23 cellular contexts compared by ENCODE assay signal in the genomic region with DNA sequence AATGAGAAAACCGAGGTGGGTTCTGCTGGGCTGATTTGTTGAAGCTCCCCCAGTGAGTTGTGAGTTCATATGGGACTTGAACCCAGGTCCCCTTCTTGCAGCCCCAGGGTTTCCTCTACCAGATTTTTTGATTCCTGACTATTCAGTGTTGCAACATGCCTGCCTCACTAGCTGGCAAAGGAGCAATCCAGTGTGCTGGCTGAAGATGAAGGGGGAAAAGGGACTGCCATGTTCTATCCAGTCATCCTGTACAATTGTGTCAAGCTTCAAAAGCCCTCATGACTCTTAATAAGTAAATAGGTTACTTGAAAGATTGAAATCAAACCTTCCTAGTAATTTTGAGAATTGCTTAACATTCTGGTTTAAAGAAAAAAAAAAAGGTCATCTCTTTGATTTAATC.
"Had no signal": no experiment of that assay in that cellular context is flagged by ENCODE, and none has a peak within 500 bp of the region (broad histone marks: within the 10 kb centered on the region; RNA-seq: fewer than 3 reads in every experiment).

No MANE protein-coding gene starts in this region.

- H3K36me3 ChIP-seq: breast epithelium, esophagus muscularis mucosa, lower lobe of right lung, right atrium auricular region, thyroid gland, upper lobe of right lung had no signal

- H3K4me1 Mint-ChIP-seq: activated naive CD8-positive, alpha-beta T cell treated with anti-CD3 and anti-CD28 coated beads, Interleukin-2, amount 10 ng/mL, durations not matched to agents 7 days and 5 days; central memory CD8-positive, alpha-beta T cell; naive B cell; neural crest cell had no signal

- DNase-seq: activated naive CD4-positive, alpha-beta T cell treated with Interleukin-2 at 50 U/mL for 16 hours; activated naive CD8-positive, alpha-beta T cell treated with anti-CD3 and anti-CD28 coated beads, Interleukin-2, amount 10 ng/mL, durations not matched to agents 7 days and 5 days; activated T-cell treated with anti-CD3 and anti-CD28 coated beads, Interleukin-2, amount 50 U/mL, for 1 hour; amniotic stem cell; effector memory CD4-positive, alpha-beta T cell; foreskin keratinocyte; head of caudate nucleus; lower lobe of right lung; naive B cell; occipital lobe; stimulated activated CD4-positive, alpha-beta T cell treated with anti-CD3 and anti-CD28 coated beads, Interleukin-4, amount 100 ng/mL, for 24 hours; stimulated activated naive CD8-positive, alpha-beta T cell treated with anti-CD3 and anti-CD28 coated beads, Interleukin-15, Interleukin-2, amounts not matched to agents 100 U/mL and 50 U/mL, for 24 hours; substantia nigra; T-helper 1 cell; thyroid gland; upper lobe of right lung had no signal

- H3K27ac ChIP-seq: breast epithelium, esophagus muscularis mucosa, foreskin keratinocyte, lower lobe of right lung, right atrium auricular region, thyroid gland, upper lobe of right lung had no signal

- H3K36me3 Mint-ChIP-seq: activated naive CD8-positive, alpha-beta T cell treated with anti-CD3 and anti-CD28 coated beads, Interleukin-2, amount 10 ng/mL, durations not matched to agents 7 days and 5 days; naive B cell; WTC11 had no signal

- H3K4me1 ChIP-seq: breast epithelium, esophagus muscularis mucosa, foreskin keratinocyte, lower lobe of right lung, right atrium auricular region, thyroid gland, upper lobe of right lung had no signal

- H3K4me3 ChIP-seq: breast epithelium, esophagus muscularis mucosa, lower lobe of right lung, right atrium auricular region, thyroid gland, upper lobe of right lung had no signal

- ATAC-seq: foreskin keratinocyte; lower lobe of right lung; stimulated activated naive CD8-positive, alpha-beta T cell treated with anti-CD3 and anti-CD28 coated beads, Interleukin-15, Interleukin-2, amounts not matched to agents 100 U/mL and 50 U/mL, for 24 hours; upper lobe of right lung; WTC11 had no signal

- H3K27ac Mint-ChIP-seq: activated naive CD8-positive, alpha-beta T cell treated with anti-CD3 and anti-CD28 coated beads, Interleukin-2, amount 10 ng/mL, durations not matched to agents 7 days and 5 days; naive B cell; progenitor cell of endocrine pancreas; WTC11 had no signal

- H3K4me3 Mint-ChIP-seq: activated naive CD8-positive, alpha-beta T cell treated with anti-CD3 and anti-CD28 coated beads, Interleukin-2, amount 10 ng/mL, durations not matched to agents 7 days and 5 days; central memory CD8-positive, alpha-beta T cell; naive B cell; neural crest cell; WTC11 had no signal

- H3K27me3 Mint-ChIP-seq: activated naive CD8-positive, alpha-beta T cell treated with anti-CD3 and anti-CD28 coated beads, Interleukin-2, amount 10 ng/mL, durations not matched to agents 7 days and 5 days; central memory CD8-positive, alpha-beta T cell; progenitor cell of endocrine pancreas had no signal

- H3K9me3 ChIP-seq: breast epithelium, esophagus muscularis mucosa, lower lobe of right lung, right atrium auricular region, thyroid gland, upper lobe of right lung had no signal

- H3K27me3 ChIP-seq: breast epithelium, esophagus muscularis mucosa, foreskin keratinocyte, right atrium auricular region, thyroid gland, upper lobe of right lung had no signal

- H3K9me3 Mint-ChIP-seq: activated naive CD8-positive, alpha-beta T cell treated with anti-CD3 and anti-CD28 coated beads, Interleukin-2, amount 10 ng/mL, durations not matched to agents 7 days and 5 days; central memory CD8-positive, alpha-beta T cell; naive B cell; neural crest cell; WTC11 had no signal
